8 cellular contexts compared by ENCODE assay signal in genomic region chr14:103185051-103186027, GRCh38.
DNase-seq lines count a peak whose midpoint lies in the region; FAIRE-seq and TF ChIP-seq lines count a peak whose summit lies in the region.

No MANE protein-coding gene starts in this region.

- H3K4me1 ChIP-seq in ectodermal cell (ENCODE audit: control insufficient read depth, insufficient read depth, low read length) (peaks cover 24% of the 10 kb centered on the region), ovary (ENCODE audit: insufficient read depth) (peaks cover 2% of the 10 kb centered on the region)

- H3K27ac ChIP-seq in ectodermal cell (ENCODE audit: insufficient read depth, low read depth, low read length, poor library complexity, severe bottlenecking) = peak overlapping the region; percentile 55
- H3K27ac ChIP-seq in ovary = no peak overlapping the region
- H3K27ac ChIP-seq in caudate nucleus (ENCODE audit: low read depth, low read length) = no peak overlapping the region

- DNase-seq in AG04449 (ENCODE audit: low read depth, low spot score) = no peak
- no peak for DNase-seq in GM18507 (ENCODE audit: extremely low spot score, insufficient read length, low read depth)
- DNase-seq in NCI-H748 (lab: John Stamatoyannopoulos, UW; ENCODE audit: unreplicated experiment) = peak; percentile 56
- DNase-seq in ovary = no peak
- DNase-seq in caudate nucleus (lab: John Stamatoyannopoulos, UW) = no peak
- DNase-seq in activated CD4-positive, alpha-beta T cell treated with anti-CD3 and anti-CD28 coated beads, Interleukin-2, amount 50 U/mL, for 4 hours = no peak
- DNase-seq in effector CD4-positive, alpha-beta T cell = no peak

- TF ChIP-seq CTCF in AG04449 (IDR thresholded peaks at IDR 0.05; ENCODE audit: insufficient read depth, low read length, missing control alignments) (peak; percentile 34), ovary (IDR thresholded peaks at IDR 0.05) (peak; percentile 19 to 69 (median 64))

- H3K4me3 ChIP-seq in AG04449 (ENCODE audit: low read depth, low read length) = no peak overlapping the region
- H3K4me3 ChIP-seq in ectodermal cell (ENCODE audit: insufficient read depth, low read depth, low read length) = no peak overlapping the region
- H3K4me3 ChIP-seq in ovary = no peak overlapping the region

- peak; percentile 74 for FAIRE-seq in GM18507 (lab: Jason Lieb, UNC)

- H3K36me3 ChIP-seq in ectodermal cell (ENCODE audit: control insufficient read depth, insufficient read depth, low read length) (no peaks in the 10 kb centered on the region), ovary (no peaks in the 10 kb centered on the region)

- intact Hi-C loops in ovary (cut with DNase I) = loop anchor here (2.0 to 5.0 kb wide), 5 partner anchors 78 to 107 kb away; no protein-coding TSS in a partner anchor

- TF ChIP-seq EP300 in ovary (IDR thresholded peaks at IDR 0.05) = no peak

- 77 to 78% methylated on average over 11 to 13 of the region's 13 CpGs for WGBS in ectodermal cell, 2 experiments
- WGBS in ovary, 3 donors = 27 to 32% (median 30%) methylated on average over 13 of the region's 13 CpGs

- H3K9me3 ChIP-seq in ectodermal cell (ENCODE audit: control insufficient read depth, low read length) = no peaks in the 10 kb centered on the region
- no peaks in the 10 kb centered on the region for H3K9me3 ChIP-seq in ovary

- POLR2A ChIA-PET in AG04449 (lab: Yijun Ruan, JAX) = no interaction called here

- TF ChIP-seq POLR2A in ovary (IDR thresholded peaks at IDR 0.05) = no peak

- H3K27me3 ChIP-seq in ectodermal cell (ENCODE audit: control insufficient read depth, insufficient read depth, low read length, poor library complexity, severe bottlenecking) = peaks cover 41% of the 10 kb centered on the region
- H3K27me3 ChIP-seq in ovary = no peaks in the 10 kb centered on the region

- CTCF ChIA-PET in AG04449 (lab: Yijun Ruan, JAX) = interaction anchor here (0.8 to 12.5 kb wide), 21 partner anchors 9 to 133 kb away, joined by 3 to 154 read pairs (median 4); no protein-coding TSS in a partner anchor
